ENCODE assay signal across 35 cellular contexts in the genomic region with DNA sequence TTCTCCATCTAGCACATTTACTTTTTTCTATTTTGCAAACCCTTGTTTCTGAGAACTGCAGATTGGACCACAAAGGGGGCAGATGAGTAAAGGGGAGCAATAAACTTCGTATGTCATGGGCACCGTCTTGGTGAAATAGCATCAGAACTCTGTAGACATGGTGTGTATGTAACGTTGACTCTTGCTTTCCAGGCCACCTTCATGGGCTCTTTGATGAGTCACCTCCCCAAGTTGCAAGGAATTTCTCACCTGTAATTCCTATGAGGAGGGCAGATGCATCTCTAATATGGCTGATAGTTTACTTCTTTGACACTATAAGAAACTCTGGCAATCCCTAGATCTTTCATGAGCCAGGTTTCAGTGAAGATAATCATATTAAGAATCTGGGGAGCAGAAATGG.
"Had no signal": no experiment of that assay in that cellular context is flagged by ENCODE, and none has a peak within 500 bp of the region (broad histone marks: within the 10 kb centered on the region; RNA-seq: fewer than 3 reads in every experiment).

No MANE protein-coding gene starts in this region.

- DNase-seq: activated B cell treated with CpG ODN at 0.5 μM for 24 hours; activated CD4-positive, alpha-beta memory T cell treated with anti-CD3 and anti-CD28 coated beads for 36 hours; activated CD4-positive, alpha-beta T cell treated with anti-CD3 and anti-CD28 coated beads for 4 hours; activated CD4-positive, alpha-beta T cell treated with anti-CD3 and anti-CD28 coated beads, Interleukin-2, amount 10 ng/mL, durations not matched to agents 24 days and 14 days; activated CD4-positive, alpha-beta T cell treated with anti-CD3 and anti-CD28 coated beads, Interleukin-2, amount 50 U/mL, for 1 hour; activated CD4-positive, alpha-beta T cell treated with anti-CD3 and anti-CD28 coated beads, Interleukin-2, amount 50 U/mL, for 4 hours; activated CD4-positive, CD25-positive, alpha-beta regulatory T cell treated with anti-CD3 and anti-CD28 coated beads, Interleukin-2, amount 50 U/mL, for 72 hours; activated CD8-positive, alpha-beta memory T cell treated with anti-CD3 and anti-CD28 coated beads, Interleukin-2, amount 50 U/mL, for 4 hours; activated CD8-positive, alpha-beta T cell treated with anti-CD3 and anti-CD28 coated beads for 36 hours; activated effector memory CD4-positive, alpha-beta T cell treated with anti-CD3 and anti-CD28 coated beads, Interleukin-2, amount 50 U/mL, for 16 hours; activated gamma-delta T cell treated with Interleukin-2 at 50 U/mL for 16 hours; activated naive CD4-positive, alpha-beta T cell; activated naive CD4-positive, alpha-beta T cell treated with anti-CD3 and anti-CD28 coated beads for 36 hours; activated naive CD4-positive, alpha-beta T cell treated with anti-CD3 and anti-CD28 coated beads, Interleukin-2, amount 50 U/mL, for 16 hours; activated naive CD8-positive, alpha-beta T cell treated with anti-CD3 and anti-CD28 coated beads for 36 hours; activated T-cell treated with anti-CD3 and anti-CD28 coated beads for 4 hours; activated T-cell treated with anti-CD3 and anti-CD28 coated beads, Interleukin-2, amount 50 U/mL, for 1 hour; activated T-cell treated with anti-CD3 and anti-CD28 coated beads, Interleukin-2, amount 50 U/mL, for 4 hours; activated T-cell treated with anti-CD3 and anti-CD28 coated beads, Interleukin-2, amount 50 U/mL, for 72 hours; adrenal gland; amniotic stem cell; aorta; body of pancreas; brain microvascular endothelial cell; central memory CD4-positive, alpha-beta T cell; T-helper 1 cell; T-helper 2 cell; T-helper 9 cell had no signal

- H3K4me3 ChIP-seq: adrenal gland, body of pancreas, breast epithelium had no signal

- H3K27ac ChIP-seq: adrenal gland, body of pancreas, brain microvascular endothelial cell, breast epithelium, VCaP had no signal

- H3K4me3 Mint-ChIP-seq: activated B cell treated with CpG ODN at 0.5 μM for 24 hours; activated CD4-positive, alpha-beta memory T cell treated with anti-CD3 and anti-CD28 coated beads for 36 hours; activated CD4-positive, alpha-beta T cell treated with anti-CD3 and anti-CD28 coated beads, Interleukin-2, amount 10 ng/mL, durations not matched to agents 24 days and 14 days; activated CD8-positive, alpha-beta T cell treated with anti-CD3 and anti-CD28 coated beads for 36 hours; activated naive CD4-positive, alpha-beta T cell treated with anti-CD3 and anti-CD28 coated beads for 36 hours; activated naive CD8-positive, alpha-beta T cell treated with anti-CD3 and anti-CD28 coated beads for 36 hours; activated T-cell treated with anti-CD3 and anti-CD28 coated beads, Interleukin-2, amount 50 U/mL, for 4 hours; activated T-cell treated with anti-CD3 and anti-CD28 coated beads, Interleukin-2, amount 50 U/mL, for 72 hours; activated T-helper 1 cell treated with anti-CD3 and anti-CD28 coated beads, Interleukin-12 subunit alpha, Interleukin-12 subunit beta, Interleukin-2, Interleukin-4 antibody, amounts not matched to agents 30 ng/mL and 10 ng/mL and 1 ng/mL, durations not matched to agents 14 hours and 24 hours and 36 hours; activated T-helper 17 cell treated with anti-CD3 and anti-CD28 coated beads, Interleukin-2, amount 50 U/mL, for 72 hours; T-helper 1 cell treated with Interleukin-12 subunit alpha and Interleukin-12 subunit beta and Interleukin-4 antibody, amounts not matched to agents 30 μg/mL and 1 μg/mL, for 36 hours; T-helper 2 cell treated with Interferon-gamma antibody and Interleukin-4, amounts not matched to agents 5 μg/mL and 100 μg/mL, for 36 hours had no signal

- H3K27me3 Mint-ChIP-seq: activated B cell treated with CpG ODN at 0.5 μM for 24 hours; activated CD4-positive, alpha-beta memory T cell treated with anti-CD3 and anti-CD28 coated beads for 36 hours; activated CD4-positive, alpha-beta T cell treated with anti-CD3 and anti-CD28 coated beads, Interleukin-2, amount 10 ng/mL, durations not matched to agents 24 days and 14 days; activated naive CD8-positive, alpha-beta T cell treated with anti-CD3 and anti-CD28 coated beads for 36 hours; activated T-helper 17 cell treated with anti-CD3 and anti-CD28 coated beads, Interleukin-2, amount 50 U/mL, for 72 hours had no signal

- H3K27me3 ChIP-seq: adrenal gland, body of pancreas, brain microvascular endothelial cell, breast epithelium had no signal

- H3K9me3 Mint-ChIP-seq: activated CD4-positive, alpha-beta T cell treated with anti-CD3 and anti-CD28 coated beads, Interleukin-2, amount 10 ng/mL, durations not matched to agents 24 days and 14 days; T-helper 1 cell treated with Interleukin-12 subunit alpha and Interleukin-12 subunit beta and Interleukin-4 antibody, amounts not matched to agents 30 μg/mL and 1 μg/mL, for 36 hours had no signal

- H3K4me1 ChIP-seq: adrenal gland, body of pancreas, breast epithelium had no signal

- ATAC-seq: activated CD8-positive, alpha-beta T cell treated with anti-CD3 and anti-CD28 coated beads for 36 hours; activated naive CD4-positive, alpha-beta T cell treated with anti-CD3 and anti-CD28 coated beads, Interleukin-2, amount 50 U/mL, for 72 hours; activated T-cell treated with anti-CD3 and anti-CD28 coated beads, Interleukin-2, amount 50 U/mL, for 4 hours; activated T-cell treated with anti-CD3 and anti-CD28 coated beads, Interleukin-2, amount 50 U/mL, for 72 hours; activated T-helper 17 cell treated with anti-CD3 and anti-CD28 coated beads, Interleukin-2, amount 50 U/mL, for 72 hours; body of pancreas had no signal

- H3K4me1 Mint-ChIP-seq: activated B cell treated with CpG ODN at 0.5 μM for 24 hours; activated CD4-positive, alpha-beta T cell treated with anti-CD3 and anti-CD28 coated beads, Interleukin-2, amount 10 ng/mL, durations not matched to agents 24 days and 14 days; activated naive CD8-positive, alpha-beta T cell treated with anti-CD3 and anti-CD28 coated beads for 36 hours; activated T-helper 17 cell treated with anti-CD3 and anti-CD28 coated beads, Interleukin-2, amount 50 U/mL, for 72 hours had no signal

- H3K9me3 ChIP-seq: adrenal gland, body of pancreas had no signal

- H3K36me3 ChIP-seq: adrenal gland, brain microvascular endothelial cell, breast epithelium had no signal

- H3K36me3 Mint-ChIP-seq: activated CD4-positive, alpha-beta memory T cell treated with anti-CD3 and anti-CD28 coated beads for 36 hours; activated naive CD8-positive, alpha-beta T cell treated with anti-CD3 and anti-CD28 coated beads for 36 hours had no signal

- H3K27ac Mint-ChIP-seq: activated B cell treated with CpG ODN at 0.5 μM for 24 hours; activated CD4-positive, alpha-beta memory T cell treated with anti-CD3 and anti-CD28 coated beads for 36 hours; activated CD4-positive, alpha-beta T cell treated with anti-CD3 and anti-CD28 coated beads, Interleukin-2, amount 10 ng/mL, durations not matched to agents 24 days and 14 days; activated CD8-positive, alpha-beta T cell treated with anti-CD3 and anti-CD28 coated beads for 36 hours; activated naive CD4-positive, alpha-beta T cell treated with anti-CD3 and anti-CD28 coated beads for 36 hours; activated naive CD4-positive, alpha-beta T cell treated with anti-CD3 and anti-CD28 coated beads, Interleukin-2, amount 50 U/mL, for 72 hours; activated naive CD8-positive, alpha-beta T cell treated with anti-CD3 and anti-CD28 coated beads for 36 hours; activated T-cell treated with anti-CD3 and anti-CD28 coated beads, Interleukin-2, amount 50 U/mL, for 72 hours; activated T-helper 1 cell treated with anti-CD3 and anti-CD28 coated beads, Interleukin-12 subunit alpha, Interleukin-12 subunit beta, Interleukin-2, Interleukin-4 antibody, amounts not matched to agents 30 ng/mL and 10 ng/mL and 1 ng/mL, durations not matched to agents 14 hours and 24 hours and 36 hours; activated T-helper 17 cell treated with anti-CD3 and anti-CD28 coated beads, Interleukin-2, amount 50 U/mL, for 72 hours; T-helper 1 cell treated with Interleukin-12 subunit alpha and Interleukin-12 subunit beta and Interleukin-4 antibody, amounts not matched to agents 30 μg/mL and 1 μg/mL, for 36 hours; T-helper 2 cell treated with Interferon-gamma antibody and Interleukin-4, amounts not matched to agents 5 μg/mL and 100 μg/mL, for 36 hours had no signal
